Comparison of ENCODE assay signal across 9 cellular contexts in the genomic region with DNA sequence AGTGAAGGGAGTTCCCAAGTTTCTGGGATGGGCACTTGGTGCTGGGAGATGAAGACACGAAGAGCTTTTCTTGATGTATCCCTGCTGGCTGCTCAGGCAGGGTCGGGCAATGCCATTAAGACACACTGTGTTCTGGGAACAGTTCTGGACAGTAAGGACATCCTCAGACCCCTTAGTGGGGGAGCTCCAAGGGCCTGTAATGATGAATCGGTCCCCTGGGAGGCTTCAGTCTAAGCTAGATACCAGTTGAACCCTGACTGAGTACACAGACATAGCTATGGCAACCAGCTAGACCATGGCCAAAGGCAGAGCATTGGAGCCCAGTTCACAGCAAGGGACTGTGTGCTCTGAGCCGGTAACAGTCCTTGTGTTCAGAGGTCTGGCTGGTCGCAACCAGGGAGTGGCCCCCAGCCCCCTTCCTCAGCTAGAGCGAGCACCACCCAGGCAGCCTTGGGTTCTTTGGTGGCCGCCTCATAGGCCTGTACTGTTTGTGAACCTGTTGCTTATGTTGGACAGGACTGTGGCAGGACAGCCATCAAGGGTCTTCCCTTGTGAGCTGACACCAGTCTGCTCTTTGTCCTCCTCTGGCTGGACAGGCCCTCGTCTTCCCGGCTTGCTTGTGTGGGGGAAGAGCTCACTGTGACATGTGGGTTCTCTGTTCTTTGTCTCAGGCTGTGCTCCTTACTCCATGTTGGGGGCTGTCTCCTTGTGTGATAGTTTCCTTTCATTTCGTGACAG. TPM values are rescaled to one million over a fixed set of nuclear protein-coding genes. Genes with fewer than 3 reads are reported as not detected.
DNase-seq lines count a peak whose midpoint lies in the region; ATAC-seq and TF ChIP-seq lines count a peak whose summit lies in the region.
"Had no signal": no experiment of that assay in that cellular context is flagged by ENCODE, and none has a peak within 500 bp of the region (broad histone marks: within the 10 kb centered on the region; RNA-seq: fewer than 3 reads in every experiment).

No MANE protein-coding gene starts in this region.

- peaks cover 68% of the 10 kb centered on the region for H3K4me1 Mint-ChIP-seq in activated T-cell treated with anti-CD3 and anti-CD28 coated beads, Interleukin-2, amount 50 U/mL, for 24 hours (ENCODE audit: low read depth)

- H3K4me1 ChIP-seq in breast epithelium = peaks cover 13 to 27% of the 10 kb centered on the region in 2 donors
- peaks cover 36 to 54% (median 41%) of the 10 kb centered on the region in 4 donors for H3K4me1 ChIP-seq in transverse colon

- no peak overlapping the region for H3K4me3 Mint-ChIP-seq in activated T-cell treated with anti-CD3 and anti-CD28 coated beads, Interleukin-2, amount 50 U/mL, for 24 hours

- no peaks in the 10 kb centered on the region for H3K36me3 ChIP-seq in breast epithelium
- no peaks in the 10 kb centered on the region for H3K36me3 ChIP-seq in transverse colon
- H3K36me3 ChIP-seq: ovary had no signal

- H3K27ac ChIP-seq in breast epithelium (peak overlapping the region; percentile 69 to 79), transverse colon (peak overlapping the region; percentile 74 to 84 (median 78))

- H3K36me3 Mint-ChIP-seq in activated T-cell treated with anti-CD3 and anti-CD28 coated beads, Interleukin-2, amount 50 U/mL, for 24 hours (ENCODE audit: low read depth) = peaks cover 72% of the 10 kb centered on the region

- WGBS in transverse colon (ENCODE audit: low coverage in 1 of 2), 2 donors = 78 to 88% methylated on average over 1 to 10 of the region's 10 CpGs

- no peak for TF ChIP-seq EP300 in transverse colon (IDR thresholded peaks at IDR 0.05; ENCODE audit: low read depth)

- TF ChIP-seq POLR2A in breast epithelium (IDR thresholded peaks at IDR 0.05) (no peak), transverse colon (IDR thresholded peaks at IDR 0.05) (no peak)

- H3K27me3 Mint-ChIP-seq in activated T-cell treated with anti-CD3 and anti-CD28 coated beads, Interleukin-2, amount 50 U/mL, for 24 hours = no peaks in the 10 kb centered on the region

- intact Hi-C loops in breast epithelium (cut with DNase I; ENCODE audit: low total_unique reads) = no loop called here
- intact Hi-C loops in transverse colon (cut with DNase I; ENCODE audit: low total_unique reads) = no loop called here

- in situ Hi-C loops in transverse colon (cut with MboI; ENCODE audit: low pct_ligation_motif_present in 1 of 4, low pct_unique_long_range_greater_than_20kb in 1 of 4, low sequenced_read_pairs in 3 of 4) = no loop called here

- no peak overlapping the region for H3K4me3 ChIP-seq in breast epithelium
- H3K4me3 ChIP-seq in transverse colon = no peak overlapping the region
- H3K4me3 ChIP-seq: ovary had no signal

- H3K9me3 ChIP-seq in breast epithelium (no peaks in the 10 kb centered on the region), transverse colon (no peaks in the 10 kb centered on the region)
- H3K9me3 ChIP-seq: ovary had no signal

- H3K27ac Mint-ChIP-seq in activated T-cell treated with anti-CD3 and anti-CD28 coated beads, Interleukin-2, amount 50 U/mL, for 24 hours = peak overlapping the region; percentile 86

- no peaks in the 10 kb centered on the region for H3K27me3 ChIP-seq in breast epithelium
- no peaks in the 10 kb centered on the region for H3K27me3 ChIP-seq in transverse colon
- H3K27me3 ChIP-seq: ovary had no signal

- H3K9me3 Mint-ChIP-seq in activated T-cell treated with anti-CD3 and anti-CD28 coated beads, Interleukin-2, amount 50 U/mL, for 24 hours = no peaks in the 10 kb centered on the region

- DNase-seq in activated T-cell treated with anti-CD3 and anti-CD28 coated beads, Interleukin-2, amount 50 U/mL, for 24 hours = no peak
- no peak for DNase-seq in activated T-cell treated with anti-CD3 and anti-CD28 coated beads, Interleukin-2, amount 50 U/mL, for 1 hour
- no peak for DNase-seq in breast epithelium (ENCODE audit: low spot score in 2 of 2)
- peak; percentile 7 for DNase-seq in midbrain (lab: John Stamatoyannopoulos, UW)
- no peak for DNase-seq in transverse colon
- no peak for DNase-seq in GF-D8 (lab: John Stamatoyannopoulos, UW)
- DNase-seq: ovary had no signal

- ATAC-seq in HG03025 (IDR thresholded peaks at IDR 0.05; ENCODE audit: low FRiP score, unreplicated experiment) (no peak), GM19351 (IDR thresholded peaks at IDR 0.05; ENCODE audit: unreplicated experiment) (no peak)

- TF ChIP-seq CTCF in breast epithelium (IDR thresholded peaks at IDR 0.05) (no peak), transverse colon (IDR thresholded peaks at IDR 0.05) (no peak)

RNA-seq across cellular contexts. Expression of a gene that starts 25.0 kb away (rescaled TPM):
- 10 to 100 TPM; 36.6 to 53.1 (median 52.3) TPM for total RNA-seq in breast epithelium
- total RNA-seq in transverse colon = 100 to 1,000 TPM in 2 of 4 donors, 10 to 100 TPM in 2; 70.3 to 211 (median 116) TPM

RNA-seq across cellular contexts. Expression of a gene that starts 36.8 kb away (rescaled TPM):
- total RNA-seq in breast epithelium (10 to 100 TPM; 28.5 to 38.0 (median 35.4) TPM), transverse colon (10 to 100 TPM; 12.7 to 75.9 (median 16.9) TPM)
